19 cellular contexts compared by ENCODE assay signal in genomic region chr7:119228482-119228881, GRCh38.
A peak's percentile ranks its signal among the peaks of the same experiment; 100 is the strongest.
DNase-seq lines count a peak whose midpoint lies in the region; ATAC-seq and TF ChIP-seq lines count a peak whose summit lies in the region.
"Had no signal": no experiment of that assay in that cellular context is flagged by ENCODE, and none has a peak within 500 bp of the region (broad histone marks: within the 10 kb centered on the region; RNA-seq: fewer than 3 reads in every experiment).

No MANE protein-coding gene starts in this region.

- no peaks in the 10 kb centered on the region for H3K4me1 ChIP-seq in mammary epithelial cell (ENCODE audit: insufficient read depth, low read length)
- H3K4me1 ChIP-seq in MM.1S (ENCODE audit: low read length): peaks cover 6% of the 10 kb centered on the region; the same call in 1 of the 2 replicates
- H3K4me1 ChIP-seq: BE2C, Caco-2 had no signal

- H3K36me3 Mint-ChIP-seq in MCF 10A (ENCODE audit: insufficient read depth, unreplicated experiment) (no peaks in the 10 kb centered on the region), WTC11 (no peaks in the 10 kb centered on the region)
- H3K36me3 Mint-ChIP-seq: CD4-positive, CD25-positive, alpha-beta regulatory T cell had no signal

- H3K4me3 ChIP-seq in mammary epithelial cell (replicated peaks in 1 of 3; ENCODE audit: insufficient read depth in 1 of 3, low read depth in 2 of 3, low read length in 3 of 3) (no peak overlapping the region), MM.1S (ENCODE audit: low read length) (no peak overlapping the region)

- H3K27ac ChIP-seq in mammary epithelial cell (ENCODE audit: insufficient read depth, low read depth, low read length) (no peak overlapping the region), MM.1S (ENCODE audit: low read length) (no peak overlapping the region)

- dilution Hi-C loops in mammary epithelial cell (cut with HindIII; ENCODE audit: low sequenced_read_pairs): no loop called here

- intact Hi-C loops in mammary epithelial cell (cut with micrococcal nuclease) (no loop called here), MCF 10A (cut with micrococcal nuclease) (no loop called here)

- H3K27me3 Mint-ChIP-seq in MCF 10A (ENCODE audit: insufficient read depth, unreplicated experiment) (peaks cover 7% of the 10 kb centered on the region), WTC11 (ENCODE audit: low read depth) (no peaks in the 10 kb centered on the region)
- H3K27me3 Mint-ChIP-seq: CD4-positive, CD25-positive, alpha-beta regulatory T cell had no signal

- no peaks in the 10 kb centered on the region for H3K9me2 ChIP-seq in MM.1S (replicated peaks; ENCODE audit: insufficient read depth, low read length)

- 0% methylated on average over 1 of the region's 1 CpG for WGBS in mammary epithelial cell (ENCODE audit: low coverage, missing lambda C conversion rate)

- no peak overlapping the region for H3K4me2 ChIP-seq in mammary epithelial cell (ENCODE audit: insufficient read depth, low read depth, low read length)
- H3K4me2 ChIP-seq in MM.1S (ENCODE audit: low read depth, low read length): no peak overlapping the region

- no peaks in the 10 kb centered on the region for H3F3A ChIP-seq in MM.1S (ENCODE audit: insufficient read depth, low read length)

- H3K27me3 ChIP-seq in mammary epithelial cell (ENCODE audit: insufficient read depth, low read length) (no peaks in the 10 kb centered on the region), MM.1S (replicated peaks; ENCODE audit: insufficient read depth, low read length) (no peaks in the 10 kb centered on the region)
- H3K27me3 ChIP-seq: BE2C had no signal

- BruUV-seq in mammary epithelial cell (replicated peaks; lab: Mats Ljungman, UMichigan): no TSS peak
- BruUV-seq in MCF 10A (replicated peaks; lab: Mats Ljungman, UMichigan): no TSS peak

- H2AFZ ChIP-seq in mammary epithelial cell (ENCODE audit: low read depth, low read length): no peak overlapping the region
- no peak overlapping the region for H2AFZ ChIP-seq in MM.1S (ENCODE audit: low read length)

- no peaks in the 10 kb centered on the region for H4K20me1 ChIP-seq in mammary epithelial cell (ENCODE audit: insufficient read depth, low read length)
- no peaks in the 10 kb centered on the region for H4K20me1 ChIP-seq in MM.1S (ENCODE audit: insufficient read depth, low read length)

- no peaks in the 10 kb centered on the region for H3K36me3 ChIP-seq in mammary epithelial cell (ENCODE audit: insufficient read depth, low read length)
- no peaks in the 10 kb centered on the region for H3K36me3 ChIP-seq in MM.1S (replicated peaks; ENCODE audit: insufficient read depth, low read length)
- H3K36me3 ChIP-seq: BE2C had no signal

- H3K27ac Mint-ChIP-seq in MCF 10A (ENCODE audit: low read depth, unreplicated experiment) (no peak overlapping the region), WTC11 (0 out of 2 replicates have a peak overlapping the region, but pooled peaks have one; percentile 82)
- H3K27ac Mint-ChIP-seq: CD4-positive, CD25-positive, alpha-beta regulatory T cell; HFFc6 had no signal

- H3K9ac ChIP-seq in mammary epithelial cell (ENCODE audit: insufficient read depth, low read length) (no peak overlapping the region), MM.1S (ENCODE audit: low read length) (no peak overlapping the region)

- no peak for TF ChIP-seq CTCF in mammary epithelial cell (conservative IDR thresholded peaks at IDR 0.05 in 1 of 2, IDR thresholded peaks at IDR 0.05 in 1 of 2; ENCODE audit: extremely low read depth in 1 of 2, insufficient read depth in 1 of 2, low read depth in 1 of 2, low read length in 2 of 2)
- TF ChIP-seq CTCF in MCF 10A (IDR thresholded peaks at IDR 0.05; ENCODE audit: unreplicated experiment): no peak
- TF ChIP-seq CTCF in MM.1S (IDR thresholded peaks at IDR 0.05; ENCODE audit: low read length): no peak
- TF ChIP-seq CTCF in WTC11 (IDR thresholded peaks at IDR 0.05): no peak

- H3K4me3 Mint-ChIP-seq in MCF 10A (ENCODE audit: unreplicated experiment) (no peak overlapping the region), WTC11 (no peak overlapping the region)
- H3K4me3 Mint-ChIP-seq: CD4-positive, CD25-positive, alpha-beta regulatory T cell; HFFc6 had no signal

- no peak for ATAC-seq in WTC11

- H3K79me2 ChIP-seq in mammary epithelial cell (ENCODE audit: insufficient read depth, low read length) (no peaks in the 10 kb centered on the region), MM.1S (ENCODE audit: low read length) (no peaks in the 10 kb centered on the region)

- POLR2A ChIA-PET in MCF 10A (lab: Yijun Ruan, JAX) (no interaction called here), WTC11 (lab: Charles Lee) (no interaction called here)

- H3K9me3 ChIP-seq in mammary epithelial cell (replicated peaks; ENCODE audit: insufficient read depth, low read length) (no peaks in the 10 kb centered on the region), MM.1S (replicated peaks; ENCODE audit: insufficient read depth, low read length) (no peaks in the 10 kb centered on the region)
- H3K9me3 ChIP-seq: BE2C, Caco-2 had no signal

- H3K9me3 Mint-ChIP-seq in MCF 10A (ENCODE audit: unreplicated experiment) (peaks cover 7% of the 10 kb centered on the region), WTC11 (peaks cover 13% of the 10 kb centered on the region)

- CTCF ChIA-PET in mammary epithelial cell (lab: Charles Lee; ENCODE audit: low non-redundant PET): no interaction called here
- CTCF ChIA-PET in MCF 10A (lab: Yijun Ruan, JAX): no interaction called here
- CTCF ChIA-PET in WTC11 (lab: Charles Lee): no interaction called here

- H3K4me1 Mint-ChIP-seq in MCF 10A (ENCODE audit: insufficient read depth, unreplicated experiment) (no peaks in the 10 kb centered on the region), WTC11 (no peaks in the 10 kb centered on the region)
- H3K4me1 Mint-ChIP-seq: CD4-positive, CD25-positive, alpha-beta regulatory T cell had no signal

- in situ Hi-C loops in mammary epithelial cell (cut with MboI; ENCODE audit: low sequenced_read_pairs in 2 of 2): no loop called here

- peak; percentile 5 for DNase-seq in mammary epithelial cell
- no peak for DNase-seq in MCF 10A (ENCODE audit: unreplicated experiment)
- DNase-seq in MM.1S: peak; percentile 76
- DNase-seq in WTC11 (ENCODE audit: low spot score): no peak
- peak; percentile 8 for DNase-seq in non-pigmented ciliary epithelial cell (ENCODE audit: low read depth)
- DNase-seq in foreskin melanocyte: no peak
- DNase-seq in SK-N-DZ (ENCODE audit: low spot score): no peak
- DNase-seq in A172 (ENCODE audit: low spot score): no peak
- DNase-seq: BE2C; Caco-2; CD4-positive, CD25-positive, alpha-beta regulatory T cell; EL; HFFc6; NCI-H1105; NCI-H1694; NCI-H2081 treated with DMSO at 0.1 percent for 48 hours; NCI-H510A; NCI-H748 treated with DMSO at 0.1 percent for 48 hours; SHP77 treated with DMSO at 0.1 percent for 48 hours had no signal

TF ChIP-seq in WTC11, 78 proteins besides CTCF, POLR2A, EP300 and RAD21 (continues in another document):
- TF ChIP-seq ATF2 (CRISPR knock-in tag; IDR thresholded peaks at IDR 0.05; ENCODE audit: borderline replicate concordance, low read depth): no peak
- TF ChIP-seq, protein P1, sequence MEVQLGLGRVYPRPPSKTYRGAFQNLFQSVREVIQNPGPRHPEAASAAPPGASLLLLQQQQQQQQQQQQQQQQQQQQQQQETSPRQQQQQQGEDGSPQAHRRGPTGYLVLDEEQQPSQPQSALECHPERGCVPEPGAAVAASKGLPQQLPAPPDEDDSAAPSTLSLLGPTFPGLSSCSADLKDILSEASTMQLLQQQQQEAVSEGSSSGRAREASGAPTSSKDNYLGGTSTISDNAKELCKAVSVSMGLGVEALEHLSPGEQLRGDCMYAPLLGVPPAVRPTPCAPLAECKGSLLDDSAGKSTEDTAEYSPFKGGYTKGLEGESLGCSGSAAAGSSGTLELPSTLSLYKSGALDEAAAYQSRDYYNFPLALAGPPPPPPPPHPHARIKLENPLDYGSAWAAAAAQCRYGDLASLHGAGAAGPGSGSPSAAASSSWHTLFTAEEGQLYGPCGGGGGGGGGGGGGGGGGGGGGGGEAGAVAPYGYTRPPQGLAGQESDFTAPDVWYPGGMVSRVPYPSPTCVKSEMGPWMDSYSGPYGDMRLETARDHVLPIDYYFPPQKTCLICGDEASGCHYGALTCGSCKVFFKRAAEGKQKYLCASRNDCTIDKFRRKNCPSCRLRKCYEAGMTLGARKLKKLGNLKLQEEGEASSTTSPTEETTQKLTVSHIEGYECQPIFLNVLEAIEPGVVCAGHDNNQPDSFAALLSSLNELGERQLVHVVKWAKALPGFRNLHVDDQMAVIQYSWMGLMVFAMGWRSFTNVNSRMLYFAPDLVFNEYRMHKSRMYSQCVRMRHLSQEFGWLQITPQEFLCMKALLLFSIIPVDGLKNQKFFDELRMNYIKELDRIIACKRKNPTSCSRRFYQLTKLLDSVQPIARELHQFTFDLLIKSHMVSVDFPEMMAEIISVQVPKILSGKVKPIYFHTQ (CRISPR knock-in tag; IDR thresholded peaks at IDR 0.05): no peak
- TF ChIP-seq, protein P2, sequence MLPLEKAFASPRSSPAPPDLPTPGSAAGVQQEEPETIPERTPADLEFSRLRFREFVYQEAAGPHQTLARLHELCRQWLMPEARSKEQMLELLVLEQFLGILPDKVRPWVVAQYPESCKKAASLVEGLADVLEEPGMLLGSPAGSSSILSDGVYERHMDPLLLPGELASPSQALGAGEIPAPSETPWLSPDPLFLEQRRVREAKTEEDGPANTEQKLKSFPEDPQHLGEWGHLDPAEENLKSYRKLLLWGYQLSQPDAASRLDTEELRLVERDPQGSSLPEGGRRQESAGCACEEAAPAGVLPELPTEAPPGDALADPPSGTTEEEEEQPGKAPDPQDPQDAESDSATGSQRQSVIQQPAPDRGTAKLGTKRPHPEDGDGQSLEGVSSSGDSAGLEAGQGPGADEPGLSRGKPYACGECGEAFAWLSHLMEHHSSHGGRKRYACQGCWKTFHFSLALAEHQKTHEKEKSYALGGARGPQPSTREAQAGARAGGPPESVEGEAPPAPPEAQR (CRISPR knock-in tag; IDR thresholded peaks at IDR 0.05): no peak
- no peak for TF ChIP-seq TEAD4 (CRISPR knock-in tag; IDR thresholded peaks at IDR 0.05)

Comparison
In these comparisons a context has a peak if more than half of its experiments do, and no peak if none do; other contexts are left out.
1. DNase-seq: peak in mammary epithelial cell (single experiment), MM.1S (single experiment) and non-pigmented ciliary epithelial cell (single experiment); none in MCF 10A (single experiment), WTC11 (single experiment), foreskin melanocyte (single experiment), SK-N-DZ (single experiment) and A172 (single experiment).